In genomic region chr13:32538621-32539246, GRCh38 we compare ENCODE assay signal across 8 cellular contexts. TPM values are rescaled to one million over a fixed set of nuclear protein-coding genes. Genes with fewer than 3 reads are reported as not detected.
DNase-seq lines count a peak whose midpoint lies in the region; ATAC-seq, FAIRE-seq and TF ChIP-seq lines count a peak whose summit lies in the region.

Gene N4BP2L2, minus strand, starts transcription at chr13:32538795. Its CDS starts 1,768 bp downstream, at chr13:32537027.

- intact Hi-C loops in Right ventricle myocardium superior (cut with DNase I) (no loop called here), pancreas (cut with DNase I) (no loop called here), tibial artery (cut with DNase I; ENCODE audit: low total_unique reads) (loop anchor here (5.0 kb wide), 1 partner anchor 111 kb away; the partner anchor contains the start of gene N4BP2L1)

- H3K36me3 ChIP-seq in pancreas (peaks cover 0 to 7% (median 0%) of the 10 kb centered on the region in 3 donors), tibial artery (peaks cover 9 to 12% (median 12%) of the 10 kb centered on the region in 3 donors)

- H3K4me3 Mint-ChIP-seq in activated naive CD8-positive, alpha-beta T cell treated with anti-CD3 and anti-CD28 coated beads, Interleukin-2, amount 50 U/mL, for 24 hours, result peak within 1 kb of the TSS; percentile 99

- ATAC-seq in HG02798 (IDR thresholded peaks at IDR 0.05; ENCODE audit: poor library complexity, unreplicated experiment) (peak; percentile 98), Right ventricle myocardium superior (ENCODE audit: poor library complexity) (peak; percentile 99), pancreas (peak; percentile 98 to 100 (median 99))
- ATAC-seq in activated naive CD8-positive, alpha-beta T cell treated with anti-CD3 and anti-CD28 coated beads, Interleukin-2, amount 50 U/mL, for 24 hours, result peak; percentile 96

- H3K4me1 ChIP-seq in pancreas (peaks cover 4 to 35% (median 34%) of the 10 kb centered on the region in 3 donors), tibial artery (peaks cover 0 to 39% (median 28%) of the 10 kb centered on the region in 4 donors)

- peak; percentile 45 for DNase-seq in NCI-H1417 treated with DMSO at 0.1 percent for 48 hours (lab: John Stamatoyannopoulos, UW)
- peak; percentile 95 for DNase-seq in SW480 (ENCODE audit: low spot score)
- DNase-seq in activated naive CD8-positive, alpha-beta T cell treated with anti-CD3 and anti-CD28 coated beads, Interleukin-2, amount 50 U/mL, for 24 hours, result peak; percentile 87
- peak; percentile 95 for DNase-seq in Right ventricle myocardium superior
- DNase-seq in pancreas, result peak; percentile 85 to 97 (median 92)
- peak; percentile 97 for DNase-seq in tibial artery

- no peaks in the 10 kb centered on the region for H3K9me3 Mint-ChIP-seq in activated naive CD8-positive, alpha-beta T cell treated with anti-CD3 and anti-CD28 coated beads, Interleukin-2, amount 50 U/mL, for 24 hours

- H3K27ac ChIP-seq in pancreas (peak within 1 kb of the TSS; percentile 69 to 96 (median 86)), tibial artery (peak within 1 kb of the TSS; percentile 86 to 91)

- no peaks in the 10 kb centered on the region for H3K27me3 ChIP-seq in pancreas
- H3K27me3 ChIP-seq in tibial artery, result no peaks in the 10 kb centered on the region

- 1% methylated on average over 32 of the region's 32 CpGs for WGBS in pancreas, 2 donors

- H3K4me1 Mint-ChIP-seq in activated naive CD8-positive, alpha-beta T cell treated with anti-CD3 and anti-CD28 coated beads, Interleukin-2, amount 50 U/mL, for 24 hours, result peaks cover 49% of the 10 kb centered on the region

- H3K4me3 ChIP-seq in GM12875 (ENCODE audit: low read depth, low read length) (peak within 1 kb of the TSS; percentile 84), pancreas (peak within 1 kb of the TSS; percentile 35 to 78 (median 54)), tibial artery (peak within 1 kb of the TSS; percentile 66 to 82)

- H3K36me3 Mint-ChIP-seq in activated naive CD8-positive, alpha-beta T cell treated with anti-CD3 and anti-CD28 coated beads, Interleukin-2, amount 50 U/mL, for 24 hours (ENCODE audit: low read depth), result peaks cover 34% of the 10 kb centered on the region

- FAIRE-seq in pancreas (lab: Jason Lieb, UNC), result peak; percentile 92

- TF ChIP-seq CTCF in GM12875 (IDR thresholded peaks at IDR 0.05; ENCODE audit: borderline replicate concordance, insufficient read depth, low read depth, low read length), result no peak
- TF ChIP-seq CTCF in pancreas (IDR thresholded peaks at IDR 0.05), result peak in 1 of 4 donors; percentile 15
- TF ChIP-seq CTCF in tibial artery (IDR thresholded peaks at IDR 0.05), result peak; percentile 31 to 36

- peaks cover 2% of the 10 kb centered on the region for H3K27me3 Mint-ChIP-seq in activated naive CD8-positive, alpha-beta T cell treated with anti-CD3 and anti-CD28 coated beads, Interleukin-2, amount 50 U/mL, for 24 hours

- peak within 1 kb of the TSS; percentile 100 for H3K27ac Mint-ChIP-seq in activated naive CD8-positive, alpha-beta T cell treated with anti-CD3 and anti-CD28 coated beads, Interleukin-2, amount 50 U/mL, for 24 hours

- H3K9me3 ChIP-seq in pancreas (no peaks in the 10 kb centered on the region), tibial artery (no peaks in the 10 kb centered on the region)

RNA-seq across cellular contexts. Expression of gene N4BP2L2, which starts in this region (rescaled TPM):
- total RNA-seq in Right ventricle myocardium superior, result 123 TPM
- 10 to 100 TPM; 31.5 to 78.8 (median 50.3) TPM for total RNA-seq in pancreas
- 10 to 100 TPM; 34.9 to 79.9 TPM for polyA plus RNA-seq in pancreas

Comparison
In these comparisons a context has a peak if more than half of its experiments do, and no peak if none do; other contexts are left out.
1. Peak in every context shown above with its lines: DNase-seq, ATAC-seq, H3K4me3 ChIP-seq and H3K27ac ChIP-seq.
2. DNase-seq: peak in every context shown above with its lines; median percentile 97 in tibial artery; 95 in SW480; 95 in Right ventricle myocardium superior; 92 in pancreas; 87 in activated naive CD8-positive, alpha-beta T cell treated with anti-CD3 and anti-CD28 coated beads, Interleukin-2, amount 50 U/mL, for 24 hours; 45 in NCI-H1417 treated with DMSO at 0.1 percent for 48 hours.